Comparison of ENCODE assay signal across 8 cellular contexts in the genomic region with DNA sequence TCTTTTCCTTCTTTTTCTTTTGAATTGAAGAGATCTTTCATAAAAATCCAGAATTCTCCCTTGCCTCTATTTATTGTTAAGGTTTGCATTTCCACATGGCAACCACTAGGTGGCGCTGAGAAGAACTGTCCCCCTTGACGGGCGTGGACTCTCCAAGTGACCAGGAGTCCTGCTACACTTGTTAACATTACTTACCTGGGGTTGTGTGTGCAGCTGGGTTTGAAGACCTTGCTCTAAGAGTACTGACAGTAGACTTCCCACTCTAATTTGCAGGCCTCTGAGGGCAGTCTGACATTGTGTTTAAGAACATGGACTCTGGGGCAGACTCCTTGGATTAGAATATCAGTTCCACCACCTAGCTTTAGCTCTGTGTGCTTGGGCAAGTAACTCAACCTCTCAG. TPM values are rescaled to one million over a fixed set of nuclear protein-coding genes. Genes with fewer than 3 reads are reported as not detected.
A peak's percentile ranks its signal among the peaks of the same experiment; 100 is the strongest.
DNase-seq lines count a peak whose midpoint lies in the region; ATAC-seq and TF ChIP-seq lines count a peak whose summit lies in the region.

No MANE protein-coding gene starts in this region.

- peak overlapping the region; percentile 56; the same call in 1 of the 2 replicates for H3K27ac ChIP-seq in MM.1S (ENCODE audit: low read length)

- peaks cover 53% of the 10 kb centered on the region for H3K4me1 Mint-ChIP-seq in activated CD8-positive, alpha-beta memory T cell treated with anti-CD3 and anti-CD28 coated beads, Interleukin-2, amount 10 ng/mL, durations not matched to agents 7 days and 5 days

- H3K9me3 Mint-ChIP-seq in activated CD8-positive, alpha-beta memory T cell treated with anti-CD3 and anti-CD28 coated beads, Interleukin-2, amount 10 ng/mL, durations not matched to agents 7 days and 5 days (ENCODE audit: low read depth) = no peaks in the 10 kb centered on the region

- peaks cover 70% of the 10 kb centered on the region for H3K4me1 ChIP-seq in MM.1S (ENCODE audit: low read length)

- H3K36me3 ChIP-seq in BJ (ENCODE audit: control insufficient read depth, insufficient read depth, low read length) (no peaks in the 10 kb centered on the region), MM.1S (replicated peaks; ENCODE audit: insufficient read depth, low read length) (peaks cover 3% of the 10 kb centered on the region)

- H3K9me2 ChIP-seq in MM.1S (replicated peaks; ENCODE audit: insufficient read depth, low read length) = no peaks in the 10 kb centered on the region

- no peaks in the 10 kb centered on the region for H3K27me3 Mint-ChIP-seq in activated CD8-positive, alpha-beta memory T cell treated with anti-CD3 and anti-CD28 coated beads, Interleukin-2, amount 10 ng/mL, durations not matched to agents 7 days and 5 days

- H4K20me1 ChIP-seq in MM.1S (ENCODE audit: insufficient read depth, low read length) = peaks cover 33% of the 10 kb centered on the region

- H3K4me2 ChIP-seq in MM.1S (ENCODE audit: low read depth, low read length) = peak overlapping the region; percentile 35; the same call in 1 of the 2 replicates

- POLR2A ChIA-PET in BJ (lab: Charles Lee) = no interaction called here

- H3K36me3 Mint-ChIP-seq in activated CD8-positive, alpha-beta memory T cell treated with anti-CD3 and anti-CD28 coated beads, Interleukin-2, amount 10 ng/mL, durations not matched to agents 7 days and 5 days = peaks cover 32% of the 10 kb centered on the region

- H3K27ac Mint-ChIP-seq in activated CD8-positive, alpha-beta memory T cell treated with anti-CD3 and anti-CD28 coated beads, Interleukin-2, amount 10 ng/mL, durations not matched to agents 7 days and 5 days = peak overlapping the region; percentile 55

- no peak overlapping the region for H2AFZ ChIP-seq in MM.1S (ENCODE audit: low read length)

- H3K27me3 ChIP-seq in BJ (ENCODE audit: control insufficient read depth, insufficient read depth, low read length) (no peaks in the 10 kb centered on the region), MM.1S (replicated peaks; ENCODE audit: insufficient read depth, low read length) (no peaks in the 10 kb centered on the region)

- H3K79me2 ChIP-seq in MM.1S (ENCODE audit: low read length) = peaks cover 100% of the 10 kb centered on the region

- DNase-seq in BJ (ENCODE audit: low read depth) (no peak), GM19240 (ENCODE audit: insufficient read length, low spot score) (peak; percentile 4), MM.1S (peak; percentile 49), fibroblast of mammary gland (ENCODE audit: low read depth) (peak; percentile 24), superior temporal gyrus (ENCODE audit: extremely low spot score) (no peak), foreskin melanocyte (no peak)
- DNase-seq in activated CD8-positive, alpha-beta memory T cell treated with anti-CD3 and anti-CD28 coated beads, Interleukin-2, amount 10 ng/mL, durations not matched to agents 7 days and 5 days = peak; percentile 58
- DNase-seq in stimulated activated CD4-positive, alpha-beta T cell treated with anti-CD3 and anti-CD28 coated beads, Interleukin-12 subunit alpha, Interleukin-12 subunit beta, amount 100 ng/mL, for 48 hours (ENCODE audit: low read depth in 2 of 3, low spot score in 1 of 3) = peak; percentile 11 to 38 (median 22)

- no peaks in the 10 kb centered on the region for H3K9me3 ChIP-seq in MM.1S (replicated peaks; ENCODE audit: insufficient read depth, low read length)

- H3F3A ChIP-seq in MM.1S (ENCODE audit: insufficient read depth, low read length) = peaks cover 56% of the 10 kb centered on the region

- TF ChIP-seq CTCF in BJ (IDR thresholded peaks at IDR 0.05; ENCODE audit: insufficient read depth, low read depth, low read length) = peak; percentile 76
- peak; percentile 91 for TF ChIP-seq CTCF in MM.1S (IDR thresholded peaks at IDR 0.05; ENCODE audit: low read length)
- TF ChIP-seq CTCF in fibroblast of mammary gland (conservative IDR thresholded peaks at IDR 0.05; ENCODE audit: control insufficient read depth, insufficient read depth, low read depth, low read length) = peak; percentile 71

- no peak overlapping the region for H3K9ac ChIP-seq in MM.1S (ENCODE audit: low read length)

- CTCF ChIA-PET in BJ (lab: Yijun Ruan, JAX) = interaction anchor here (0.7 to 3.3 kb wide), 11 partner anchors 9 to 180 kb away, joined by 3 to 15 read pairs (median 3); no protein-coding TSS in a partner anchor
- CTCF ChIA-PET in activated CD8-positive, alpha-beta memory T cell treated with anti-CD3 and anti-CD28 coated beads, Interleukin-2, amount 10 ng/mL, durations not matched to agents 7 days and 5 days (lab: Charles Lee) = interaction anchor here (0.7 to 4.3 kb wide), 25 partner anchors 9 to 187 kb away, joined by 3 to 23 read pairs (median 4); partner anchors contain the start of gene GPRIN3

- H3K4me3 ChIP-seq in BJ (ENCODE audit: low read depth, low read length) (no peak overlapping the region), MM.1S (ENCODE audit: low read length) (no peak overlapping the region), fibroblast of mammary gland (ENCODE audit: control insufficient read depth, low read depth, low read length) (no peak overlapping the region)

- ATAC-seq in activated CD8-positive, alpha-beta memory T cell treated with anti-CD3 and anti-CD28 coated beads, Interleukin-2, amount 10 ng/mL, durations not matched to agents 7 days and 5 days = peak; percentile 82

- H3K4me3 Mint-ChIP-seq in activated CD8-positive, alpha-beta memory T cell treated with anti-CD3 and anti-CD28 coated beads, Interleukin-2, amount 10 ng/mL, durations not matched to agents 7 days and 5 days = no peak overlapping the region

RNA-seq across cellular contexts. Expression of gene GPRIN3, which starts 52.8 kb away (rescaled TPM):
- 0.01 TPM in 1 of 2 replicates, not detected in the other for polyA plus RNA-seq in BJ (2011; rRNA removed)
- 0.10 TPM in 1 of 2 replicates, not detected in the other for polyA minus RNA-seq in BJ (2011; rRNA and poly(A)+ RNA removed)
- total RNA-seq in activated CD8-positive, alpha-beta memory T cell treated with anti-CD3 and anti-CD28 coated beads, Interleukin-2, amount 10 ng/mL, durations not matched to agents 7 days and 5 days = 10 to 100 TPM; 66.9 to 67.5 TPM

Comparison
In these comparisons a context has a peak if more than half of its experiments do, and no peak if none do; other contexts are left out.
1. DNase-seq: peak in GM19240 (single experiment), MM.1S (single experiment), activated CD8-positive, alpha-beta memory T cell treated with anti-CD3 and anti-CD28 coated beads, Interleukin-2, amount 10 ng/mL, durations not matched to agents 7 days and 5 days (single experiment), fibroblast of mammary gland (single experiment) and stimulated activated CD4-positive, alpha-beta T cell treated with anti-CD3 and anti-CD28 coated beads, Interleukin-12 subunit alpha, Interleukin-12 subunit beta, amount 100 ng/mL, for 48 hours (3 of 3); none in BJ (single experiment), superior temporal gyrus (single experiment) and foreskin melanocyte (single experiment).
2. Peak in every context shown above with its lines, with median percentiles within 50 percentile points of each other: CTCF ChIP-seq.